In the genomic region with DNA sequence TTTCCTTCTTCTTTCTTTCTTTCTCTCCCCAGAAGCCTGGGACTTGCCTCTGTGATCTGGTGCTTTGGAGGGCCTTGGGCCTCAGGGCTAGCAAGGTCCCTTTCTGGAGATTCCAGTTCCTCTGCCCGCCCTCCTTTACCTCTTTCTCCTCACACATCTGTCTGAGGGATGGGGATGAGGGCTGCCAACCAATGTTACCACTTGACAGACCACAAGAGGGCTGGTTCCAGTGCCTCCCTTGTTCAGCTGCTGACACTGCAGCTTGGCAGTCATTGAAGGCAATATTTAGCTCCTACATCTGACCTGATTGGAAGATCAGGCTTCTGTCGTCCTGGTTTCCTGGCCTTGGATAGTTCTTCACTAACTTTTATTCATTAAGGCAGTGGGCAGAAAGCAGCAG, we compare ENCODE assay signal across 8 cellular contexts. TPM values are rescaled to one million over a fixed set of nuclear protein-coding genes. Genes with fewer than 3 reads are reported as not detected.
DNase-seq lines count a peak whose midpoint lies in the region; ATAC-seq and TF ChIP-seq lines count a peak whose summit lies in the region.

No MANE protein-coding gene starts in this region.

- H3K27me3 Mint-ChIP-seq in neural progenitor cell (ENCODE audit: insufficient read depth, low read depth), result no peaks in the 10 kb centered on the region

- TF ChIP-seq CTCF in left ventricle myocardium inferior (IDR thresholded peaks at IDR 0.05; ENCODE audit: borderline replicate concordance) (peak; percentile 27), brain microvascular endothelial cell (IDR thresholded peaks at IDR 0.05; ENCODE audit: low read depth, low read length, missing control alignments) (peak; percentile 40), neural progenitor cell (IDR thresholded peaks at IDR 0.05) (peak; percentile 36)

- H3K36me3 ChIP-seq in left ventricle myocardium inferior, result no peaks in the 10 kb centered on the region
- no peaks in the 10 kb centered on the region for H3K36me3 ChIP-seq in brain microvascular endothelial cell (replicated peaks)
- no peaks in the 10 kb centered on the region for H3K36me3 ChIP-seq in neural progenitor cell

- DNase-seq in left ventricle myocardium inferior, result no peak
- DNase-seq in left cardiac atrium, result no peak
- peak; percentile 36 for DNase-seq in NCI-H460 (ENCODE audit: extremely low read depth, low read depth)
- no peak for DNase-seq in brain microvascular endothelial cell
- peak; percentile 61 for DNase-seq in neural progenitor cell (ENCODE audit: low spot score)
- DNase-seq in right cardiac atrium, result no peak

- peaks cover 20% of the 10 kb centered on the region for H3F3A ChIP-seq in neural progenitor cell (ENCODE audit: low read depth)

- WGBS in right cardiac atrium, result 29% methylated on average over 2 of the region's 2 CpGs

- no peak overlapping the region for H3K9ac ChIP-seq in neural progenitor cell

- H3K4me3 ChIP-seq in left ventricle myocardium inferior (no peak overlapping the region), brain microvascular endothelial cell (ENCODE audit: low read depth, low read length) (no peak overlapping the region), neural progenitor cell (no peak overlapping the region), right cardiac atrium (ENCODE audit: low read length) (no peak overlapping the region)

- no peaks in the 10 kb centered on the region for H3K36me3 Mint-ChIP-seq in neural progenitor cell

- intact Hi-C loops in left ventricle myocardium inferior (cut with micrococcal nuclease), result no loop called here
- intact Hi-C loops in left cardiac atrium (cut with DNase I), result no loop called here
- intact Hi-C loops in right cardiac atrium (cut with DNase I), result no loop called here

- H3K9me3 ChIP-seq in left ventricle myocardium inferior (replicated peaks) (no peaks in the 10 kb centered on the region), neural progenitor cell (ENCODE audit: low read depth) (no peaks in the 10 kb centered on the region), right cardiac atrium (ENCODE audit: control insufficient read depth, low read length) (no peaks in the 10 kb centered on the region)

- H3K4me2 ChIP-seq in neural progenitor cell, result no peak overlapping the region

- no peak overlapping the region for H2AFZ ChIP-seq in neural progenitor cell (replicated peaks)

- peaks cover 9% of the 10 kb centered on the region for H3K79me2 ChIP-seq in neural progenitor cell (ENCODE audit: low read depth)

- peaks cover 9% of the 10 kb centered on the region for H3K4me1 Mint-ChIP-seq in neural progenitor cell

- H3K4me1 ChIP-seq in left ventricle myocardium inferior (peaks cover 15% of the 10 kb centered on the region), neural progenitor cell (peaks cover 14% of the 10 kb centered on the region), right cardiac atrium (ENCODE audit: control insufficient read depth, insufficient read depth, low read length) (no peaks in the 10 kb centered on the region)

- in situ Hi-C loops in brain microvascular endothelial cell (cut with HindIII; ENCODE audit: low pct_ligation_motif_present, low sequenced_read_pairs), result no loop called here

- H3K27ac ChIP-seq in left ventricle myocardium inferior (replicated peaks), result no peak overlapping the region
- H3K27ac ChIP-seq in brain microvascular endothelial cell, result no peak overlapping the region
- H3K27ac ChIP-seq in neural progenitor cell, result no peak overlapping the region
- no peak overlapping the region for H3K27ac ChIP-seq in right cardiac atrium (ENCODE audit: low read length)

- H3K9me3 Mint-ChIP-seq in neural progenitor cell, result no peaks in the 10 kb centered on the region

- H3K4me3 Mint-ChIP-seq in neural progenitor cell, result no peak overlapping the region

- peak overlapping the region; percentile 89 for H3K27ac Mint-ChIP-seq in neural progenitor cell

- H4K20me1 ChIP-seq in neural progenitor cell (ENCODE audit: low read depth), result peaks cover 8% of the 10 kb centered on the region

- ATAC-seq in left cardiac atrium (no peak), right cardiac atrium (no peak), GM19324 (IDR thresholded peaks at IDR 0.05; ENCODE audit: low FRiP score, unreplicated experiment) (no peak), HG02610 (IDR thresholded peaks at IDR 0.05; ENCODE audit: unreplicated experiment) (no peak)

- H3K27me3 ChIP-seq in left ventricle myocardium inferior (ENCODE audit: low read depth) (no peaks in the 10 kb centered on the region), brain microvascular endothelial cell (replicated peaks) (no peaks in the 10 kb centered on the region), neural progenitor cell (no peaks in the 10 kb centered on the region), right cardiac atrium (ENCODE audit: control insufficient read depth, insufficient read depth) (no peaks in the 10 kb centered on the region)

RNA-seq across cellular contexts. Expression of gene ZNF652, which starts 3.6 kb away (rescaled TPM):
- 19.2 TPM for total RNA-seq in left ventricle myocardium inferior
- total RNA-seq in left cardiac atrium, result 10 to 100 TPM; 23.4 to 25.2 TPM
- 22.8 and 24.5 TPM in 2 replicates for total RNA-seq in NCI-H460 (2014; rRNA removed; shearing (Covaris generic))
- polyA plus RNA-seq in NCI-H460 (2014; cell fraction: nucleus; rRNA removed), result 9.0 and 11.6 TPM in 2 replicates
- 45.6 and 55.7 TPM in 2 replicates for total RNA-seq in neural progenitor cell (ENCODE audit: low replicate concordance)
- total RNA-seq in right cardiac atrium, result 10 to 100 TPM; 23.7 to 30.7 (median 24.4) TPM
- 15.3 TPM for polyA plus RNA-seq in right cardiac atrium

RNA-seq across cellular contexts. Expression of gene PHB1, which starts 49.0 kb away (rescaled TPM):
- total RNA-seq in left ventricle myocardium inferior (217 TPM), left cardiac atrium (100 to 1,000 TPM; 203 to 215 TPM), neural progenitor cell (ENCODE audit: low replicate concordance) (126 and 168 TPM in 2 replicates), right cardiac atrium (100 to 1,000 TPM; 186 to 239 (median 201) TPM)
- total RNA-seq in NCI-H460 (2014; rRNA removed; shearing (Covaris generic)), result 136 and 142 TPM in 2 replicates
- 295 and 325 TPM in 2 replicates for polyA plus RNA-seq in NCI-H460 (2014; cell fraction: nucleus; rRNA removed)
- 230 TPM for polyA plus RNA-seq in right cardiac atrium

Comparison
In these comparisons a context has a peak if more than half of its experiments do, and no peak if none do; other contexts are left out.
1. DNase-seq: peak in NCI-H460 (single experiment) and neural progenitor cell (single experiment); none in left ventricle myocardium inferior (single experiment), left cardiac atrium (single experiment), brain microvascular endothelial cell (single experiment) and right cardiac atrium (0 of 3).
2. Peak in every context shown above with its lines, with median percentiles within 50 percentile points of each other: CTCF ChIP-seq.